Comparison of ENCODE assay signal across 13 cellular contexts in the genomic region with DNA sequence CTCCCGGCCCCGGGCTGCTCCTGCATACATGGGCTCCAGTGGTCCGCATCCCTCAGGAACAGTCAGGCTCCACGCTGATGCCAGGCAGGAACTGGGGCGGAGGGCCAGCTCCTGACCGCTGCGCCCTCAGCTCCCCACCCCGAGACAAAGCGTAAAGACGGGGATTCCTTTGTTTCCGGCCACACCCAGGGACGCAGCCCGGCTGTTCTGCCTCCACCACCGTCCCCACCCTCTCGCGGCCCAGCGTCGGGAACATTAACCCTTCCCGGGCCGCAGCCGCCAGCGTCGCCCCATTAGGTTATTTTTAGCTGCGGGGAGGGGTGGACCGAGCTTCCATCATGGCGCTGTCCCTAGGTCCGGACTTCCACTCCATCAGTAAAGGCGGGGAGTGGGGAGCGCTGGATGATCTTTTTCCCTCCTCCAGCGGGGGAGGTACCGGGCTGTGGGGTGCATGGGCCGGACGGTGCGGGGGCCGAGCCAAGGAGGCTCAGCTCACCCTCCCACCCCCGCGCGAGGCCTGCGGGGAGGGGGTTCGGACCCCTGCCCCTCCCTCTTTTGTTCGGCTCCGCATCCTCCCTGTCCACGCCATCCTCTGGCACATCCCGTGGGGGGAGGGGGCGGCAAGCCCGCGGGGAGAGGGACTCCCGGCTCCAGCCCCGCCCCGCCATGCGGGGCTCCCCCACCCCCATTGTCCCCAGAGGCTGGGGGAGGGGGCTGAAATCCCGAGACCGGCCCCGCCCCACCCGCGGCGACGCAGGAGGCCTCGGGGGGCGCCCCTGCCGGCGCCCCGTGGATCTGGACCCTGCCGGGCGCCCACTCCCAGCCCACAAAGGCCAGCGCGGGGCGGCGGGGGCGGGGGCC. TPM values are rescaled to one million over a fixed set of nuclear protein-coding genes. Genes with fewer than 3 reads are reported as not detected.
A peak's percentile ranks its signal among the peaks of the same experiment; 100 is the strongest.
DNase-seq lines count a peak whose midpoint lies in the region; FAIRE-seq and TF ChIP-seq lines count a peak whose summit lies in the region.
"Had no signal": no experiment of that assay in that cellular context is flagged by ENCODE, and none has a peak within 500 bp of the region (broad histone marks: within the 10 kb centered on the region; RNA-seq: fewer than 3 reads in every experiment).

No MANE protein-coding gene starts in this region.

- no peak overlapping the region for H3K27ac ChIP-seq in endothelial cell of umbilical vein (ENCODE audit: insufficient read depth, low read depth, low read length)
- H3K27ac ChIP-seq: right lobe of liver had no signal

- H4K20me1 ChIP-seq in endothelial cell of umbilical vein (replicated peaks; ENCODE audit: control insufficient read depth, extremely low read depth, insufficient read depth, low read length): no peaks in the 10 kb centered on the region

- peaks cover 37% of the 10 kb centered on the region for H3K27me3 Mint-ChIP-seq in nephron progenitor cell (ENCODE audit: low read depth, poor library complexity)

- CTCF ChIA-PET in endothelial cell of umbilical vein (lab: Charles Lee): no interaction called here

- dilution Hi-C loops in endothelial cell of umbilical vein (cut with MboI; ENCODE audit: extremely low pct_ligation_motif_present, low sequenced_read_pairs): no loop called here

- H3K4me1 ChIP-seq in endothelial cell of umbilical vein (ENCODE audit: control insufficient read depth, extremely low read depth, insufficient read depth, low read length): no peaks in the 10 kb centered on the region
- H3K4me1 ChIP-seq: right lobe of liver had no signal

- H3K4me3 ChIP-seq in endothelial cell of umbilical vein (replicated peaks in 1 of 3; ENCODE audit: insufficient read depth in 1 of 3, low read depth in 1 of 3, low read length in 3 of 3): no peak overlapping the region
- H3K4me3 ChIP-seq: right lobe of liver had no signal

- FAIRE-seq in endothelial cell of umbilical vein (lab: Jason Lieb, UNC): no peak

- H3K27ac Mint-ChIP-seq in nephron progenitor cell: no peak overlapping the region
- H3K27ac Mint-ChIP-seq: activated CD4-positive, alpha-beta T cell treated with anti-CD3 and anti-CD28 coated beads, Interleukin-2, amount 10 ng/mL, durations not matched to agents 7 days and 5 days had no signal

- H3K4me1 Mint-ChIP-seq in nephron progenitor cell: peaks cover 20% of the 10 kb centered on the region

- H3K79me2 ChIP-seq in endothelial cell of umbilical vein (ENCODE audit: control insufficient read depth, insufficient read depth, low read length): no peaks in the 10 kb centered on the region

- DNase-seq in 8988T: peak; percentile 59
- DNase-seq in LHCN-M2 (ENCODE audit: low read depth): peak; percentile 30
- no peak for DNase-seq in endothelial cell of umbilical vein (ENCODE audit: low read depth, low spot score)
- peak; percentile 73 for DNase-seq in nephron progenitor cell
- no peak for DNase-seq in occipital lobe (lab: John Stamatoyannopoulos, UW)
- DNase-seq in NCI-H446 treated with DMSO at 0.1 percent for 48 hours (lab: John Stamatoyannopoulos, UW): no peak
- no peak for DNase-seq in hippocampal formation (lab: John Stamatoyannopoulos, UW)
- no peak for DNase-seq in activated naive CD4-positive, alpha-beta T cell (lab: John Stamatoyannopoulos, UW)
- DNase-seq: activated CD4-positive, alpha-beta T cell treated with anti-CD3 and anti-CD28 coated beads, Interleukin-2, amount 10 ng/mL, durations not matched to agents 7 days and 5 days; DND-41; effector CD8-positive, alpha-beta T cell; NCI-H187 treated with DMSO at 0.1 percent for 48 hours; right lobe of liver had no signal

- no peak overlapping the region for H3K4me2 ChIP-seq in endothelial cell of umbilical vein (ENCODE audit: insufficient read depth, low read length)

- TF ChIP-seq CTCF in endothelial cell of umbilical vein (IDR thresholded peaks at IDR 0.05; ENCODE audit: extremely low read depth in 1 of 2, insufficient read depth in 1 of 2, low read depth in 1 of 2, low read length in 2 of 2) (no peak), nephron progenitor cell (IDR thresholded peaks at IDR 0.05) (peak; percentile 11)

- H3K9ac ChIP-seq in endothelial cell of umbilical vein (replicated peaks; ENCODE audit: extremely low read depth, insufficient read depth, low read length): no peak overlapping the region

- H3K36me3 Mint-ChIP-seq in nephron progenitor cell (ENCODE audit: low read depth): no peaks in the 10 kb centered on the region

- no TSS peak for BruUV-seq in endothelial cell of umbilical vein (replicated peaks; lab: Mats Ljungman, UMichigan)

- H3K9me3 Mint-ChIP-seq in nephron progenitor cell: peaks cover 4% of the 10 kb centered on the region
- H3K9me3 Mint-ChIP-seq: activated CD4-positive, alpha-beta T cell treated with anti-CD3 and anti-CD28 coated beads, Interleukin-2, amount 10 ng/mL, durations not matched to agents 7 days and 5 days had no signal

- TF ChIP-seq POLR2A in endothelial cell of umbilical vein (IDR thresholded peaks at IDR 0.05; ENCODE audit: low read depth, low read length): no peak

- peaks cover 46 to 55% of the 10 kb centered on the region in 2 experiments for H3K27me3 ChIP-seq in endothelial cell of umbilical vein (ENCODE audit: control insufficient read depth in 2 of 2, insufficient read depth in 2 of 2, low read length in 2 of 2)

- H3K36me3 ChIP-seq in endothelial cell of umbilical vein (ENCODE audit: control insufficient read depth in 2 of 2, extremely low read depth in 1 of 2, insufficient read depth in 2 of 2, low read length in 2 of 2): no peaks in the 10 kb centered on the region
- H3K36me3 ChIP-seq: right lobe of liver had no signal

- intact Hi-C loops in endothelial cell of umbilical vein (cut with micrococcal nuclease): no loop called here

- H3K9me1 ChIP-seq in endothelial cell of umbilical vein (replicated peaks; ENCODE audit: control insufficient read depth, extremely low read depth, insufficient read depth, low read length): no peaks in the 10 kb centered on the region

- H3K9me3 ChIP-seq in endothelial cell of umbilical vein (replicated peaks; ENCODE audit: control insufficient read depth, insufficient read depth, low read length): no peaks in the 10 kb centered on the region
- H3K9me3 ChIP-seq: right lobe of liver had no signal

- H2AFZ ChIP-seq in endothelial cell of umbilical vein (ENCODE audit: low read depth, low read length): no peak overlapping the region

- H3K4me3 Mint-ChIP-seq in nephron progenitor cell: peak overlapping the region; percentile 84
- H3K4me3 Mint-ChIP-seq: activated CD4-positive, alpha-beta T cell treated with anti-CD3 and anti-CD28 coated beads, Interleukin-2, amount 10 ng/mL, durations not matched to agents 7 days and 5 days had no signal

- POLR2A ChIA-PET in endothelial cell of umbilical vein (lab: Charles Lee): no interaction called here

TF ChIP-seq in endothelial cell of umbilical vein, 7 proteins besides CTCF, POLR2A, EP300 and RAD21:
- TF ChIP-seq EZH2 (IDR thresholded peaks at IDR 0.05; ENCODE audit: borderline replicate concordance, low read depth, low read length, severe bottlenecking) (peak; percentile 81), FOS (IDR thresholded peaks at IDR 0.05; ENCODE audit: borderline replicate concordance, insufficient read depth, low read length) (no peak)

RNA-seq across cellular contexts. Expression of a gene that starts 5.3 kb away (rescaled TPM):
- total RNA-seq in LHCN-M2 (2014; rRNA removed): 5.7 and 7.3 TPM in 2 replicates
- polyA plus RNA-seq in LHCN-M2 (2012): 18.6 TPM
- total RNA-seq in endothelial cell of umbilical vein: not detected in 2 replicates
- polyA plus RNA-seq in endothelial cell of umbilical vein: 0.06 TPM in 2 replicates
- polyA plus RNA-seq in endothelial cell of umbilical vein (2011; cell fraction: cytosol; rRNA removed): 0.03 and 0.06 TPM in 2 replicates
- polyA plus RNA-seq in endothelial cell of umbilical vein (2011; cell fraction: nucleus; rRNA removed): 0.08 TPM in 2 replicates
- polyA plus RNA-seq in endothelial cell of umbilical vein (2012): 7.9 and 8.3 TPM in 2 replicates
- polyA minus RNA-seq in endothelial cell of umbilical vein: 0.15 TPM in 1 of 2 replicates, not detected in the other
- polyA minus RNA-seq in endothelial cell of umbilical vein (2011; cell fraction: cytosol; rRNA and poly(A)+ RNA removed): not detected
- not detected in 2 replicates for polyA minus RNA-seq in endothelial cell of umbilical vein (2011; cell fraction: nucleus; rRNA and poly(A)+ RNA removed)
- total RNA-seq in occipital lobe: 555 TPM

Comparison
In these comparisons a context has a peak if more than half of its experiments do, and no peak if none do; other contexts are left out.
1. DNase-seq: peak in 8988T (single experiment), LHCN-M2 (single experiment) and nephron progenitor cell (single experiment); none in endothelial cell of umbilical vein (single experiment), occipital lobe (single experiment), NCI-H446 treated with DMSO at 0.1 percent for 48 hours (single experiment), hippocampal formation (0 of 2) and activated naive CD4-positive, alpha-beta T cell (0 of 4).
2. RNA of a gene that starts 5.3 kb away (total RNA-seq): 555 TPM in occipital lobe (single experiment); 5.7 to 7.3 TPM in LHCN-M2 and not detected in endothelial cell of umbilical vein; every median in the first group is over 10 times any median in the second.